11 cellular contexts compared by ENCODE assay signal in genomic region chr15:74613089-74613952, GRCh38. TPM values are rescaled to one million over a fixed set of nuclear protein-coding genes. Genes with fewer than 3 reads are reported as not detected.
A peak's percentile ranks its signal among the peaks of the same experiment; 100 is the strongest.
DNase-seq lines count a peak whose midpoint lies in the region; ATAC-seq and TF ChIP-seq lines count a peak whose summit lies in the region.
"Had no signal": no experiment of that assay in that cellular context is flagged by ENCODE, and none has a peak within 500 bp of the region (broad histone marks: within the 10 kb centered on the region; RNA-seq: fewer than 3 reads in every experiment).

No MANE protein-coding gene starts in this region.

- DNase-seq in activated CD4-positive, alpha-beta T cell treated with anti-CD3 and anti-CD28 coated beads for 36 hours: no peak
- no peak for DNase-seq in activated CD4-positive, alpha-beta T cell treated with anti-CD3 and anti-CD28 coated beads, Interleukin-2, amount 50 U/mL, for 1 hour
- DNase-seq in central memory CD8-positive, alpha-beta T cell (ENCODE audit: low spot score in 2 of 2): no peak
- peak; percentile 73 for DNase-seq in osteoblast (ENCODE audit: insufficient read length, low spot score, missing footprints)
- no peak for DNase-seq in HuH-7.5 (ENCODE audit: low spot score)
- DNase-seq in nucleus accumbens (lab: John Stamatoyannopoulos, UW): no peak
- DNase-seq: Karpas-422, spleen had no signal

- H3K4me2 ChIP-seq in osteoblast (ENCODE audit: insufficient read depth, low read length): no peak overlapping the region

- peaks cover 21% of the 10 kb centered on the region for H3K4me1 ChIP-seq in osteoblast (ENCODE audit: insufficient read depth, low read length)

- no peak for ATAC-seq in activated CD4-positive, alpha-beta T cell treated with anti-CD3 and anti-CD28 coated beads for 36 hours
- ATAC-seq in central memory CD8-positive, alpha-beta T cell (replicated peaks; ENCODE audit: extremely low read depth, poor library complexity, severe bottlenecking): no peak
- no peak for ATAC-seq in GM18502 (IDR thresholded peaks at IDR 0.05; ENCODE audit: poor library complexity, unreplicated experiment)
- ATAC-seq: HCT116 had no signal

- H3K4me1 Mint-ChIP-seq in activated CD4-positive, alpha-beta T cell treated with anti-CD3 and anti-CD28 coated beads for 36 hours: peaks cover 24% of the 10 kb centered on the region
- peaks cover 16 to 20% (median 18%) of the 10 kb centered on the region in 3 donors for H3K4me1 Mint-ChIP-seq in IgD-negative memory B cell
- peaks cover 21% of the 10 kb centered on the region for H3K4me1 Mint-ChIP-seq in central memory CD8-positive, alpha-beta T cell

- no peak for TF ChIP-seq CTCF in osteoblast (IDR thresholded peaks at IDR 0.05; ENCODE audit: extremely low read depth, low read depth, low read length)

- H3K27me3 Mint-ChIP-seq in activated CD4-positive, alpha-beta T cell treated with anti-CD3 and anti-CD28 coated beads for 36 hours: no peaks in the 10 kb centered on the region
- H3K27me3 Mint-ChIP-seq in IgD-negative memory B cell: peaks cover 2% of the 10 kb centered on the region
- no peaks in the 10 kb centered on the region for H3K27me3 Mint-ChIP-seq in central memory CD8-positive, alpha-beta T cell

- H3K36me3 ChIP-seq in osteoblast (ENCODE audit: insufficient read depth, low read length): no peaks in the 10 kb centered on the region

- no peaks in the 10 kb centered on the region for H3K9me3 ChIP-seq in osteoblast (ENCODE audit: low read depth, low read length)
- H3K9me3 ChIP-seq: spleen had no signal

- peaks cover 21% of the 10 kb centered on the region for H4K20me1 ChIP-seq in osteoblast (ENCODE audit: insufficient read depth, low read length)

- H3K36me3 Mint-ChIP-seq in activated CD4-positive, alpha-beta T cell treated with anti-CD3 and anti-CD28 coated beads for 36 hours (ENCODE audit: low read depth): peaks cover 15% of the 10 kb centered on the region
- H3K36me3 Mint-ChIP-seq in IgD-negative memory B cell: no peaks in the 10 kb centered on the region
- H3K36me3 Mint-ChIP-seq in central memory CD8-positive, alpha-beta T cell (ENCODE audit: insufficient read depth): peaks cover 9% of the 10 kb centered on the region

- no peak overlapping the region for H2AFZ ChIP-seq in osteoblast (ENCODE audit: low read length)

- H3K27ac ChIP-seq in osteoblast (ENCODE audit: low read depth, low read length): no peak overlapping the region

- no peak overlapping the region for H3K27ac Mint-ChIP-seq in activated CD4-positive, alpha-beta T cell treated with anti-CD3 and anti-CD28 coated beads for 36 hours
- H3K27ac Mint-ChIP-seq in IgD-negative memory B cell: peak overlapping the region in 2 of 3 donors; percentile 93 to 99
- peak overlapping the region; percentile 17 for H3K27ac Mint-ChIP-seq in central memory CD8-positive, alpha-beta T cell (ENCODE audit: low read depth)

- peak overlapping the region; percentile 93 for H3K4me3 Mint-ChIP-seq in activated CD4-positive, alpha-beta T cell treated with anti-CD3 and anti-CD28 coated beads for 36 hours
- peak overlapping the region; percentile 75 to 98 (median 83) for H3K4me3 Mint-ChIP-seq in IgD-negative memory B cell
- peak overlapping the region; percentile 92 for H3K4me3 Mint-ChIP-seq in central memory CD8-positive, alpha-beta T cell

- CTCF ChIA-PET in activated CD4-positive, alpha-beta T cell treated with anti-CD3 and anti-CD28 coated beads for 36 hours (lab: Charles Lee): interaction anchor here (0.6 to 4.0 kb wide), 10 partner anchors 9 to 626 kb away, joined by 3 to 13 read pairs (median 4); partner anchors contain the start of gene ARID3B

- peaks cover 10% of the 10 kb centered on the region for H3K27me3 ChIP-seq in osteoblast (ENCODE audit: insufficient read depth, low read length)
- H3K27me3 ChIP-seq: spleen had no signal

- no peaks in the 10 kb centered on the region for H3K9me3 Mint-ChIP-seq in activated CD4-positive, alpha-beta T cell treated with anti-CD3 and anti-CD28 coated beads for 36 hours (ENCODE audit: low read depth)
- H3K9me3 Mint-ChIP-seq in IgD-negative memory B cell: no peaks in the 10 kb centered on the region
- no peaks in the 10 kb centered on the region for H3K9me3 Mint-ChIP-seq in central memory CD8-positive, alpha-beta T cell

- POLR2A ChIA-PET in activated CD4-positive, alpha-beta T cell treated with anti-CD3 and anti-CD28 coated beads for 36 hours (lab: Charles Lee): interaction anchor here (0.6 to 2.9 kb wide), 4 partner anchors 13 to 296 kb away, joined by 4 to 17 read pairs (median 8); no protein-coding TSS in a partner anchor

- H3K79me2 ChIP-seq in osteoblast (ENCODE audit: insufficient read depth, low read length): peaks cover 32% of the 10 kb centered on the region

- H3K4me3 ChIP-seq in osteoblast (ENCODE audit: insufficient read depth, low read length): no peak overlapping the region

- intact Hi-C loops in activated CD4-positive, alpha-beta T cell treated with anti-CD3 and anti-CD28 coated beads for 36 hours (cut with DNase I, micrococcal nuclease): loop anchor here in 1 of 2 experiments (10.0 kb wide), 1 partner anchor 1031 kb away; the partner anchor contains the start of genes IMP3 and SNX33

RNA-seq across cellular contexts. Expression of gene CLK3, which starts 2.3 kb away (rescaled TPM):
- 100 to 1,000 TPM; 130 to 175 TPM for total RNA-seq in activated CD4-positive, alpha-beta T cell treated with anti-CD3 and anti-CD28 coated beads for 36 hours
- 86.2 TPM for polyA plus RNA-seq in IgD-negative memory B cell
- 42.7 and 47.0 TPM in 2 replicates for total RNA-seq in osteoblast
